In the genomic region with DNA sequence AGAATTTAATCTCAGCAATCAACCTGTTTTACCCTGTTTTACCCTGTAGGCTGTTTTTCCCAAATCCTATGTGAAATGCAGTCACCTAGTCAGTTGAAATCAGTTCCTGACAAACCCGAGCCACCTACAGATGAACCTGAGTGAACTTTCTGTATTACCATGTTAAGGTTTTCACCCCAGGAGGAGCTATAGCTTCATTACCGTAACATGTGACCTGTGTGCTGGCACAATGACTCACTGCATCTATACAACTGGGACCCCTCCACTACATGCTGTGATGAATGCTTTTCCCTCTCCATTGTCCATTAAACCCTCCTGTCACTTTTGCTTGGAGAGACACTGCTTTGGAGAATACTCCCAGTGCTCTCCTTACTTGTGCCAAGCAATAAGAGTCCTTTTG, we compare ENCODE assay signal across 32 cellular contexts.
"Had no signal": no experiment of that assay in that cellular context is flagged by ENCODE, and none has a peak within 500 bp of the region (broad histone marks: within the 10 kb centered on the region; RNA-seq: fewer than 3 reads in every experiment).

No MANE protein-coding gene starts in this region.

- H3K9me3 Mint-ChIP-seq: stimulated activated memory B cell treated with anti-CD40 and anti-IgM and Interleukin-4, amounts not matched to agents 10 μg/mL and 1 μg/mL and 100 μg/mL, for 72 hours; stimulated activated naive CD8-positive, alpha-beta T cell treated with anti-CD3 and anti-CD28 coated beads, Interleukin-15, amount 100 ng/mL, for 72 hours had no signal

- H3K4me3 ChIP-seq: ascending aorta, esophagus squamous epithelium, heart right ventricle, psoas muscle, smooth muscle cell, tibial artery had no signal

- H3K27ac ChIP-seq: ascending aorta, esophagus squamous epithelium, heart right ventricle, parathyroid adenoma, psoas muscle, tibial artery, WERI-Rb-1 had no signal

- H3K4me3 Mint-ChIP-seq: activated CD4-positive, alpha-beta memory T cell treated with anti-CD3 and anti-CD28 coated beads for 36 hours; activated CD4-positive, alpha-beta T cell treated with anti-CD3 and anti-CD28 coated beads, Interleukin-2, amount 10 ng/mL, durations not matched to agents 24 days and 14 days; activated naive CD4-positive, alpha-beta T cell treated with anti-CD3 and anti-CD28 coated beads, Interleukin-2, amount 10 ng/mL, durations not matched to agents 7 days and 5 days; activated naive CD8-positive, alpha-beta T cell treated with anti-CD3 and anti-CD28 coated beads, Interleukin-2, amount 10 ng/mL, durations not matched to agents 7 days and 5 days; activated T-helper 1 cell treated with anti-CD3 and anti-CD28 coated beads, Interleukin-12 subunit alpha, Interleukin-12 subunit beta, Interleukin-2, Interleukin-4 antibody, amounts not matched to agents 30 ng/mL and 10 ng/mL and 1 ng/mL, durations not matched to agents 14 hours and 24 hours and 36 hours; brain; nephron progenitor cell; stimulated activated memory B cell treated with anti-CD40 and anti-IgM and Interleukin-4, amounts not matched to agents 10 μg/mL and 1 μg/mL and 100 μg/mL, for 72 hours; stimulated activated naive CD8-positive, alpha-beta T cell treated with anti-CD3 and anti-CD28 coated beads, Interleukin-15, amount 100 ng/mL, for 72 hours; T-helper 17 cell had no signal

- H3K36me3 ChIP-seq: ascending aorta, esophagus squamous epithelium, heart right ventricle, tibial artery, WERI-Rb-1 had no signal

- H3K36me3 Mint-ChIP-seq: activated CD4-positive, alpha-beta memory T cell treated with anti-CD3 and anti-CD28 coated beads for 36 hours; activated naive CD4-positive, alpha-beta T cell treated with anti-CD3 and anti-CD28 coated beads, Interleukin-2, amount 10 ng/mL, durations not matched to agents 7 days and 5 days; activated naive CD8-positive, alpha-beta T cell treated with anti-CD3 and anti-CD28 coated beads, Interleukin-2, amount 10 ng/mL, durations not matched to agents 7 days and 5 days; stimulated activated memory B cell treated with anti-CD40 and anti-IgM and Interleukin-4, amounts not matched to agents 10 μg/mL and 1 μg/mL and 100 μg/mL, for 72 hours had no signal

- ATAC-seq: heart right ventricle; left cardiac atrium; left ventricle myocardium superior; psoas muscle; stimulated activated memory B cell treated with anti-CD40 and anti-IgM and Interleukin-4, amounts not matched to agents 10 μg/mL and 1 μg/mL and 100 μg/mL, for 72 hours; stimulated activated naive CD8-positive, alpha-beta T cell treated with anti-CD3 and anti-CD28 coated beads, Interleukin-15, amount 100 ng/mL, for 72 hours; T-helper 17 cell had no signal

- H3K4me1 Mint-ChIP-seq: activated CD4-positive, alpha-beta T cell treated with anti-CD3 and anti-CD28 coated beads, Interleukin-2, amount 10 ng/mL, durations not matched to agents 24 days and 14 days; activated naive CD4-positive, alpha-beta T cell treated with anti-CD3 and anti-CD28 coated beads, Interleukin-2, amount 10 ng/mL, durations not matched to agents 7 days and 5 days; activated naive CD8-positive, alpha-beta T cell treated with anti-CD3 and anti-CD28 coated beads, Interleukin-2, amount 10 ng/mL, durations not matched to agents 7 days and 5 days; brain; nephron progenitor cell; stimulated activated memory B cell treated with anti-CD40 and anti-IgM and Interleukin-4, amounts not matched to agents 10 μg/mL and 1 μg/mL and 100 μg/mL, for 72 hours; stimulated activated naive CD8-positive, alpha-beta T cell treated with anti-CD3 and anti-CD28 coated beads, Interleukin-15, amount 100 ng/mL, for 72 hours; T-helper 17 cell had no signal

- DNase-seq: activated CD4-positive, alpha-beta memory T cell treated with anti-CD3 and anti-CD28 coated beads for 36 hours; activated CD4-positive, alpha-beta T cell treated with anti-CD3 and anti-CD28 coated beads, Interleukin-2, amount 10 ng/mL, durations not matched to agents 24 days and 14 days; activated CD4-positive, CD25-positive, alpha-beta regulatory T cell treated with anti-CD3 and anti-CD28 coated beads, Interleukin-2, amount 50 U/mL, for 72 hours; activated CD8-positive, alpha-beta memory T cell treated with anti-CD3 and anti-CD28 coated beads, Interleukin-2, amount 50 U/mL, for 4 hours; activated gamma-delta T cell; activated naive CD4-positive, alpha-beta T cell treated with anti-CD3 and anti-CD28 coated beads, Interleukin-2, amount 10 ng/mL, durations not matched to agents 7 days and 5 days; activated naive CD8-positive, alpha-beta T cell treated with anti-CD3 and anti-CD28 coated beads, Interleukin-2, amount 10 ng/mL, durations not matched to agents 7 days and 5 days; activated T-cell treated with anti-CD3 and anti-CD28 coated beads, Interleukin-2, amount 50 U/mL, for 1 hour; cortex of kidney; esophagus squamous epithelium; foreskin melanocyte; heart right ventricle; left cardiac atrium; left ventricle myocardium superior; nephron progenitor cell; occipital lobe; psoas muscle; stimulated activated CD4-positive, alpha-beta T cell treated with anti-CD3 and anti-CD28 coated beads, Interleukin-1b, Interleukin-23, amount 100 ng/mL, for 48 hours; stimulated activated CD4-positive, alpha-beta T cell treated with anti-CD3 and anti-CD28 coated beads, Interleukin-4, amount 100 ng/mL, for 4 hours; stimulated activated CD8-positive, alpha-beta memory T cell treated with anti-CD3 and anti-CD28 coated beads, Interleukin-4, amount 100 ng/mL, for 48 hours; stimulated activated naive CD8-positive, alpha-beta T cell treated with anti-CD3 and anti-CD28 coated beads, Interleukin-15, amount 100 ng/mL, for 72 hours; substantia nigra; T-helper 17 cell; T1000; tibial artery; WERI-Rb-1 had no signal

- H3K27ac Mint-ChIP-seq: activated CD4-positive, alpha-beta memory T cell treated with anti-CD3 and anti-CD28 coated beads for 36 hours; activated CD4-positive, alpha-beta T cell treated with anti-CD3 and anti-CD28 coated beads, Interleukin-2, amount 10 ng/mL, durations not matched to agents 24 days and 14 days; activated naive CD4-positive, alpha-beta T cell treated with anti-CD3 and anti-CD28 coated beads, Interleukin-2, amount 10 ng/mL, durations not matched to agents 7 days and 5 days; activated naive CD8-positive, alpha-beta T cell treated with anti-CD3 and anti-CD28 coated beads, Interleukin-2, amount 10 ng/mL, durations not matched to agents 7 days and 5 days; activated T-helper 1 cell treated with anti-CD3 and anti-CD28 coated beads, Interleukin-12 subunit alpha, Interleukin-12 subunit beta, Interleukin-2, Interleukin-4 antibody, amounts not matched to agents 30 ng/mL and 10 ng/mL and 1 ng/mL, durations not matched to agents 14 hours and 24 hours and 36 hours; brain; nephron progenitor cell; stimulated activated memory B cell treated with anti-CD40 and anti-IgM and Interleukin-4, amounts not matched to agents 10 μg/mL and 1 μg/mL and 100 μg/mL, for 72 hours; stimulated activated naive CD8-positive, alpha-beta T cell treated with anti-CD3 and anti-CD28 coated beads, Interleukin-15, amount 100 ng/mL, for 72 hours; T-helper 17 cell had no signal

- H3K27me3 Mint-ChIP-seq: activated CD4-positive, alpha-beta memory T cell treated with anti-CD3 and anti-CD28 coated beads for 36 hours; activated CD4-positive, alpha-beta T cell treated with anti-CD3 and anti-CD28 coated beads, Interleukin-2, amount 10 ng/mL, durations not matched to agents 24 days and 14 days; activated naive CD4-positive, alpha-beta T cell treated with anti-CD3 and anti-CD28 coated beads, Interleukin-2, amount 10 ng/mL, durations not matched to agents 7 days and 5 days; activated naive CD8-positive, alpha-beta T cell treated with anti-CD3 and anti-CD28 coated beads, Interleukin-2, amount 10 ng/mL, durations not matched to agents 7 days and 5 days; stimulated activated memory B cell treated with anti-CD40 and anti-IgM and Interleukin-4, amounts not matched to agents 10 μg/mL and 1 μg/mL and 100 μg/mL, for 72 hours; stimulated activated naive CD8-positive, alpha-beta T cell treated with anti-CD3 and anti-CD28 coated beads, Interleukin-15, amount 100 ng/mL, for 72 hours; T-helper 17 cell had no signal

- H3K27me3 ChIP-seq: ascending aorta, esophagus squamous epithelium, heart right ventricle, tibial artery had no signal
